ENCODE assay signal across 8 cellular contexts in the genomic region with DNA sequence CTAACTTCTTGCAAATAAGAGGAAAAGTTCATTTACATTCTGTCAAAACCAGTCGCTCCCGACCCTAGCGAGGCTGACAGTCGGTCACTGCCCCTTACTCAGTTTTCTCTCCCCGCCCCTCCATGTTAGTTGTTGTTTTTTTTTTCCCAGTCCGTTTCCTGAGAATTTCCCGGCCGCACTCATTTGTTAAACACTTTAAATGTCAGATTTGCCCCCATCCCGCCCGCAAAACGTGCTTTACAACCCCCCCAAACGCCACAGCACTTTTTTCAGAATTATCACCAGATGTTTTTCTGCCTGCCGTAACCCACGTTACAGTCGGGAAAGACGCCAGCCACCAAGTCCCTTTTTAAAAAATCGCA.
DNase-seq lines count a peak whose midpoint lies in the region; ATAC-seq and TF ChIP-seq lines count a peak whose summit lies in the region.

No MANE protein-coding gene starts in this region.

- in situ Hi-C loops in mammary epithelial cell (cut with MboI; ENCODE audit: low sequenced_read_pairs in 2 of 2): no loop called here

- H3K4me1 ChIP-seq in ACC112 (ENCODE audit: control insufficient read depth, insufficient read depth, low read length, unreplicated experiment): peaks cover 19% of the 10 kb centered on the region
- H3K4me1 ChIP-seq in mammary epithelial cell (ENCODE audit: insufficient read depth, low read length): peaks cover 11% of the 10 kb centered on the region

- peaks cover 32 to 73% (median 51%) of the 10 kb centered on the region in 3 donors for H3K27me3 Mint-ChIP-seq in naive B cell

- H3K27me3 ChIP-seq in ACC112 (ENCODE audit: insufficient read depth, low read length) (no peaks in the 10 kb centered on the region), HL-60 (ENCODE audit: insufficient read depth, poor library complexity, severe bottlenecking) (no peaks in the 10 kb centered on the region), mammary epithelial cell (ENCODE audit: insufficient read depth, low read length) (no peaks in the 10 kb centered on the region)

- peak overlapping the region; percentile 81 to 92 (median 88) for H3K4me3 Mint-ChIP-seq in naive B cell

- no peak for ATAC-seq in naive B cell (ENCODE audit: low read depth in 2 of 2)

- H3K4me2 ChIP-seq in mammary epithelial cell (ENCODE audit: insufficient read depth, low read depth, low read length): peak overlapping the region; percentile 88

- peak overlapping the region; percentile 93 for H3K4me3 ChIP-seq in ACC112 (ENCODE audit: low read depth, low read length)
- H3K4me3 ChIP-seq in HL-60 (replicated peaks; ENCODE audit: insufficient read depth, low read length): peak overlapping the region; percentile 48
- peak overlapping the region; percentile 53 to 66 (median 60) for H3K4me3 ChIP-seq in mammary epithelial cell (replicated peaks in 1 of 3; ENCODE audit: insufficient read depth in 1 of 3, low read depth in 2 of 3, low read length in 3 of 3)

- H3K9me3 Mint-ChIP-seq in naive B cell: peaks cover 0 to 19% (median 10%) of the 10 kb centered on the region in 7 donors

- dilution Hi-C loops in mammary epithelial cell (cut with HindIII; ENCODE audit: low sequenced_read_pairs): no loop called here

- peak overlapping the region; percentile 25 for H2AFZ ChIP-seq in ACC112 (ENCODE audit: low read length, unreplicated experiment)
- peak overlapping the region; percentile 87 for H2AFZ ChIP-seq in mammary epithelial cell (ENCODE audit: low read depth, low read length)

- H3K9me3 ChIP-seq in mammary epithelial cell (replicated peaks; ENCODE audit: insufficient read depth, low read length): no peaks in the 10 kb centered on the region

- H3K79me2 ChIP-seq in ACC112 (ENCODE audit: control insufficient read depth, insufficient read depth, low read length, unreplicated experiment): peaks cover 36% of the 10 kb centered on the region
- no peaks in the 10 kb centered on the region for H3K79me2 ChIP-seq in mammary epithelial cell (ENCODE audit: insufficient read depth, low read length)

- peak overlapping the region in 3 of 6 donors; percentile 18 to 72 (median 57) for H3K27ac Mint-ChIP-seq in naive B cell

- H3K27ac ChIP-seq in ACC112 (ENCODE audit: low read depth, low read length) (peak overlapping the region; percentile 78), HL-60 (replicated peaks) (peak overlapping the region; percentile 94), mammary epithelial cell (ENCODE audit: insufficient read depth, low read depth, low read length) (peak overlapping the region; percentile 42)

- H3K4me1 Mint-ChIP-seq in naive B cell: peaks cover 18 to 27% (median 23%) of the 10 kb centered on the region in 3 donors

- WGBS in mammary epithelial cell (ENCODE audit: low coverage, missing lambda C conversion rate): 34% methylated on average over 16 of the region's 17 CpGs

- BruUV-seq in mammary epithelial cell (replicated peaks; lab: Mats Ljungman, UMichigan): no TSS peak

- H3K36me3 ChIP-seq in ACC112 (ENCODE audit: insufficient read depth, low read length) (0 out of 2 replicates have a peak, but pooled peaks cover 6% of the 10 kb centered on the region), mammary epithelial cell (ENCODE audit: insufficient read depth, low read length) (no peaks in the 10 kb centered on the region)

- TF ChIP-seq CTCF in HL-60 (IDR thresholded peaks at IDR 0.05; ENCODE audit: insufficient read depth, low read length) (no peak), mammary epithelial cell (conservative IDR thresholded peaks at IDR 0.05 in 1 of 2, IDR thresholded peaks at IDR 0.05 in 1 of 2; ENCODE audit: extremely low read depth in 1 of 2, insufficient read depth in 1 of 2, low read depth in 1 of 2, low read length in 2 of 2) (no peak)

- H4K20me1 ChIP-seq in mammary epithelial cell (ENCODE audit: insufficient read depth, low read length): no peaks in the 10 kb centered on the region

- intact Hi-C loops in mammary epithelial cell (cut with micrococcal nuclease): loop anchor here (1.0 kb wide), 1 partner anchor 144 kb away; no protein-coding TSS in a partner anchor

- peaks cover 0 to 14% of the 10 kb centered on the region in 2 donors for H3K36me3 Mint-ChIP-seq in naive B cell

- CTCF ChIA-PET in mammary epithelial cell (lab: Charles Lee; ENCODE audit: low non-redundant PET): no interaction called here

- DNase-seq in HL-60 (ENCODE audit: low read depth in 1 of 2, low spot score in 1 of 2) (no peak), mammary epithelial cell (no peak), naive B cell (no peak), NCI-H2107 treated with DMSO at 0.1 percent for 48 hours (lab: John Stamatoyannopoulos, UW; ENCODE audit: unreplicated experiment) (no peak), D341Med (ENCODE audit: low spot score) (no peak), DMS153 (lab: John Stamatoyannopoulos, UW) (no peak), NCI-H82 treated with DMSO at 0.1 percent for 48 hours (lab: John Stamatoyannopoulos, UW; ENCODE audit: unreplicated experiment) (no peak)

- H3K9ac ChIP-seq in mammary epithelial cell (ENCODE audit: insufficient read depth, low read length): peak overlapping the region; percentile 73

Comparison
In these comparisons a context has a peak if more than half of its experiments do, and no peak if none do; other contexts are left out.
1. H3K27ac ChIP-seq: peak in every context shown above with its lines; median percentile 94 in HL-60; 78 in ACC112; 42 in mammary epithelial cell.